1 cellular context compared by ENCODE assay signal in the genomic region with DNA sequence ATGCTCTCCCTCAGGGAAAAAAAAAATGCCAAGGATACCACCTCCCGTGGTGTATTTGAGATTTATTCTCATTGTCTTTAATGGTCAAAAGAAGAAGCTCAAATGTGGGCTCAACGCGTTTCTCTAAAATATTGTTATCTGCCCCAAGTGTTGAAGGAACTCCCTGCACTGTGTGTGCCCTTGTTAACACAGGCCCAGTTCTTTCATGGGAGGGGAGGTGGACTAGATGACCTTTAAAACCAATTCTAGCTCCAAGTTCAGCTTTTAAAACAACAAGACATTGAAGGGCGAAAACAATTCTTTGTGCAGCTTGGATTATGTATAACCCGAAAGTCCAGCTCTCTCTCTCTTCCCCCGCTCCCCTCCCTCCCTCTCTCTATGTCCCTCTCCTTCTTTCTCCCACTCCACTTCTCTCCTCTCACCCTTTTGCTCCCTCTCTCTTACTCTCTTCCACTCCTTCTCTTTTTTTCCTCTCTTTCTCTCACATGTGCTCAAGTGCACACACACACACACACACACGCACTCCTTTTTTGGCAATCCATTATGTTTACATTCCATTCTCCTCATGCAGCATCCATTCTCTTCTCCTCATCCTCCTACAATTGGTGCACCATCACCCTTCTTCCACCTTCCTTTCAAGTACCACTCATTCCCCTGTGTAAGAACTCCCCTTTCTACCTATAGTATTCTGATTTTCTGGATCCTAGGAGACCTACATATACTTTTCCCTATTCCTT.
TF ChIP-seq lines count a peak whose summit lies in the region.

No MANE protein-coding gene starts in this region.

TF ChIP-seq in K562, 482 proteins besides CTCF, POLR2A, EP300 and RAD21 (continues in another document):
- peak; percentile 26; the same call in 1 of the 2 replicates for TF ChIP-seq MCM3 (IDR thresholded peaks at IDR 0.05)
- TF ChIP-seq, protein P1, sequence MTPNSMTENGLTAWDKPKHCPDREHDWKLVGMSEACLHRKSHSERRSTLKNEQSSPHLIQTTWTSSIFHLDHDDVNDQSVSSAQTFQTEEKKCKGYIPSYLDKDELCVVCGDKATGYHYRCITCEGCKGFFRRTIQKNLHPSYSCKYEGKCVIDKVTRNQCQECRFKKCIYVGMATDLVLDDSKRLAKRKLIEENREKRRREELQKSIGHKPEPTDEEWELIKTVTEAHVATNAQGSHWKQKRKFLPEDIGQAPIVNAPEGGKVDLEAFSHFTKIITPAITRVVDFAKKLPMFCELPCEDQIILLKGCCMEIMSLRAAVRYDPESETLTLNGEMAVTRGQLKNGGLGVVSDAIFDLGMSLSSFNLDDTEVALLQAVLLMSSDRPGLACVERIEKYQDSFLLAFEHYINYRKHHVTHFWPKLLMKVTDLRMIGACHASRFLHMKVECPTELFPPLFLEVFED (CRISPR knock-in tag; conservative IDR thresholded peaks at IDR 0.05): 0 out of 2 replicates have a peak, but pooled peaks have one; percentile 26
- TF ChIP-seq, protein P2, sequence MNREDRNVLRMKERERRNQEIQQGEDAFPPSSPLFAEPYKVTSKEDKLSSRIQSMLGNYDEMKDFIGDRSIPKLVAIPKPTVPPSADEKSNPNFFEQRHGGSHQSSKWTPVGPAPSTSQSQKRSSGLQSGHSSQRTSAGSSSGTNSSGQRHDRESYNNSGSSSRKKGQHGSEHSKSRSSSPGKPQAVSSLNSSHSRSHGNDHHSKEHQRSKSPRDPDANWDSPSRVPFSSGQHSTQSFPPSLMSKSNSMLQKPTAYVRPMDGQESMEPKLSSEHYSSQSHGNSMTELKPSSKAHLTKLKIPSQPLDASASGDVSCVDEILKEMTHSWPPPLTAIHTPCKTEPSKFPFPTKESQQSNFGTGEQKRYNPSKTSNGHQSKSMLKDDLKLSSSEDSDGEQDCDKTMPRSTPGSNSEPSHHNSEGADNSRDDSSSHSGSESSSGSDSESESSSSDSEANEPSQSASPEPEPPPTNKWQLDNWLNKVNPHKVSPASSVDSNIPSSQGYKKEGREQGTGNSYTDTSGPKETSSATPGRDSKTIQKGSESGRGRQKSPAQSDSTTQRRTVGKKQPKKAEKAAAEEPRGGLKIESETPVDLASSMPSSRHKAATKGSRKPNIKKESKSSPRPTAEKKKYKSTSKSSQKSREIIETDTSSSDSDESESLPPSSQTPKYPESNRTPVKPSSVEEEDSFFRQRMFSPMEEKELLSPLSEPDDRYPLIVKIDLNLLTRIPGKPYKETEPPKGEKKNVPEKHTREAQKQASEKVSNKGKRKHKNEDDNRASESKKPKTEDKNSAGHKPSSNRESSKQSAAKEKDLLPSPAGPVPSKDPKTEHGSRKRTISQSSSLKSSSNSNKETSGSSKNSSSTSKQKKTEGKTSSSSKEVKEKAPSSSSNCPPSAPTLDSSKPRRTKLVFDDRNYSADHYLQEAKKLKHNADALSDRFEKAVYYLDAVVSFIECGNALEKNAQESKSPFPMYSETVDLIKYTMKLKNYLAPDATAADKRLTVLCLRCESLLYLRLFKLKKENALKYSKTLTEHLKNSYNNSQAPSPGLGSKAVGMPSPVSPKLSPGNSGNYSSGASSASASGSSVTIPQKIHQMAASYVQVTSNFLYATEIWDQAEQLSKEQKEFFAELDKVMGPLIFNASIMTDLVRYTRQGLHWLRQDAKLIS (CRISPR knock-in tag; IDR thresholded peaks at IDR 0.05): no peak
- TF ChIP-seq, protein P3, sequence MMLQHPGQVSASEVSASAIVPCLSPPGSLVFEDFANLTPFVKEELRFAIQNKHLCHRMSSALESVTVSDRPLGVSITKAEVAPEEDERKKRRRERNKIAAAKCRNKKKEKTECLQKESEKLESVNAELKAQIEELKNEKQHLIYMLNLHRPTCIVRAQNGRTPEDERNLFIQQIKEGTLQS (IDR thresholded peaks at IDR 0.05): no peak
- TF ChIP-seq, protein P3 (CRISPR knock-in tag; conservative IDR thresholded peaks at IDR 0.05): no peak
- TF ChIP-seq GABPA (tag; conservative IDR thresholded peaks at IDR 0.05; ENCODE audit: low read depth): no peak
- TF ChIP-seq ZNF644 (tag; IDR thresholded peaks at IDR 0.05; ENCODE audit: low read depth): no peak
- TF ChIP-seq, protein P4, sequence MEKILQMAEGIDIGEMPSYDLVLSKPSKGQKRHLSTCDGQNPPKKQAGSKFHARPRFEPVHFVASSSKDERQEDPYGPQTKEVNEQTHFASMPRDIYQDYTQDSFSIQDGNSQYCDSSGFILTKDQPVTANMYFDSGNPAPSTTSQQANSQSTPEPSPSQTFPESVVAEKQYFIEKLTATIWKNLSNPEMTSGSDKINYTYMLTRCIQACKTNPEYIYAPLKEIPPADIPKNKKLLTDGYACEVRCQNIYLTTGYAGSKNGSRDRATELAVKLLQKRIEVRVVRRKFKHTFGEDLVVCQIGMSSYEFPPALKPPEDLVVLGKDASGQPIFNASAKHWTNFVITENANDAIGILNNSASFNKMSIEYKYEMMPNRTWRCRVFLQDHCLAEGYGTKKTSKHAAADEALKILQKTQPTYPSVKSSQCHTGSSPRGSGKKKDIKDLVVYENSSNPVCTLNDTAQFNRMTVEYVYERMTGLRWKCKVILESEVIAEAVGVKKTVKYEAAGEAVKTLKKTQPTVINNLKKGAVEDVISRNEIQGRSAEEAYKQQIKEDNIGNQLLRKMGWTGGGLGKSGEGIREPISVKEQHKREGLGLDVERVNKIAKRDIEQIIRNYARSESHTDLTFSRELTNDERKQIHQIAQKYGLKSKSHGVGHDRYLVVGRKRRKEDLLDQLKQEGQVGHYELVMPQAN (IDR thresholded peaks at IDR 0.05; ENCODE audit: borderline replicate concordance): no peak
- TF ChIP-seq ZNF165 (CRISPR knock-in tag; IDR thresholded peaks at IDR 0.05; ENCODE audit: borderline replicate concordance): no peak
- TF ChIP-seq, protein P5, sequence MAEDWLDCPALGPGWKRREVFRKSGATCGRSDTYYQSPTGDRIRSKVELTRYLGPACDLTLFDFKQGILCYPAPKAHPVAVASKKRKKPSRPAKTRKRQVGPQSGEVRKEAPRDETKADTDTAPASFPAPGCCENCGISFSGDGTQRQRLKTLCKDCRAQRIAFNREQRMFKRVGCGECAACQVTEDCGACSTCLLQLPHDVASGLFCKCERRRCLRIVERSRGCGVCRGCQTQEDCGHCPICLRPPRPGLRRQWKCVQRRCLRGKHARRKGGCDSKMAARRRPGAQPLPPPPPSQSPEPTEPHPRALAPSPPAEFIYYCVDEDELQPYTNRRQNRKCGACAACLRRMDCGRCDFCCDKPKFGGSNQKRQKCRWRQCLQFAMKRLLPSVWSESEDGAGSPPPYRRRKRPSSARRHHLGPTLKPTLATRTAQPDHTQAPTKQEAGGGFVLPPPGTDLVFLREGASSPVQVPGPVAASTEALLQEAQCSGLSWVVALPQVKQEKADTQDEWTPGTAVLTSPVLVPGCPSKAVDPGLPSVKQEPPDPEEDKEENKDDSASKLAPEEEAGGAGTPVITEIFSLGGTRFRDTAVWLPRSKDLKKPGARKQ (CRISPR knock-in tag; IDR thresholded peaks at IDR 0.05): no peak
- TF ChIP-seq ETV1 (tag; conservative IDR thresholded peaks at IDR 0.05; ENCODE audit: low read depth): no peak
- no peak for TF ChIP-seq ZFPM2 (CRISPR knock-in tag; IDR thresholded peaks at IDR 0.05)
- TF ChIP-seq ZFP1 (CRISPR knock-in tag; IDR thresholded peaks at IDR 0.05): no peak
- no peak for TF ChIP-seq SIN3A (IDR thresholded peaks at IDR 0.05; ENCODE audit: borderline replicate concordance in 2 of 2, control insufficient read depth in 1 of 2, low read depth in 2 of 2, low read length in 2 of 2)
- TF ChIP-seq WHSC1 (IDR thresholded peaks at IDR 0.05; ENCODE audit: low read length): no peak
- no peak for TF ChIP-seq HNRNPK (IDR thresholded peaks at IDR 0.05; ENCODE audit: low read depth, low read length, poor library complexity, severe bottlenecking)
- TF ChIP-seq U2AF1 (optimal IDR thresholded peaks at IDR 0.05; ENCODE audit: low read depth, low read length): no peak
- no peak for TF ChIP-seq PHF21A (IDR thresholded peaks at IDR 0.05; ENCODE audit: borderline replicate concordance, low read depth)
- TF ChIP-seq ZNF311 (CRISPR knock-in tag; IDR thresholded peaks at IDR 0.05): no peak
- TF ChIP-seq BHLHE40 (IDR thresholded peaks at IDR 0.05; ENCODE audit: low read length): no peak
- 0 out of 4 replicates have a peak, but pooled peaks of 1 of the 2 experiments have one; percentile 59 for TF ChIP-seq SRF (CRISPR knock-in tag; IDR thresholded peaks at IDR 0.05)
- TF ChIP-seq, protein P6, sequence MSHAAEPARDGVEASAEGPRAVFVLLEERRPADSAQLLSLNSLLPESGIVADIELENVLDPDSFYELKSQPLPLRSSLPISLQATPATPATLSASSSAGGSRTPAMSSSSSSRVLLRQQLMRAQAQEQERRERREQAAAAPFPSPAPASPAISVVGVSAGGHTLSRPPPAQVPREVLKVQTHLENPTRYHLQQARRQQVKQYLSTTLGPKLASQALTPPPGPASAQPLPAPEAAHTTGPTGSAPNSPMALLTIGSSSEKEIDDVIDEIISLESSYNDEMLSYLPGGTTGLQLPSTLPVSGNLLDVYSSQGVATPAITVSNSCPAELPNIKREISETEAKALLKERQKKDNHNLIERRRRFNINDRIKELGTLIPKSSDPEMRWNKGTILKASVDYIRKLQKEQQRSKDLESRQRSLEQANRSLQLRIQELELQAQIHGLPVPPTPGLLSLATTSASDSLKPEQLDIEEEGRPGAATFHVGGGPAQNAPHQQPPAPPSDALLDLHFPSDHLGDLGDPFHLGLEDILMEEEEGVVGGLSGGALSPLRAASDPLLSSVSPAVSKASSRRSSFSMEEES (CRISPR knock-in tag; IDR thresholded peaks at IDR 0.05): no peak
- TF ChIP-seq SREBF1 (IDR thresholded peaks at IDR 0.05; ENCODE audit: borderline replicate concordance, low read depth, low read length): no peak
- TF ChIP-seq SMAD1 (IDR thresholded peaks at IDR 0.05; ENCODE audit: low read depth, low read length, partially characterized antibody): no peak
- no peak for TF ChIP-seq PTTG1 (tag; IDR thresholded peaks at IDR 0.05; ENCODE audit: low read depth)
- TF ChIP-seq, protein P7, sequence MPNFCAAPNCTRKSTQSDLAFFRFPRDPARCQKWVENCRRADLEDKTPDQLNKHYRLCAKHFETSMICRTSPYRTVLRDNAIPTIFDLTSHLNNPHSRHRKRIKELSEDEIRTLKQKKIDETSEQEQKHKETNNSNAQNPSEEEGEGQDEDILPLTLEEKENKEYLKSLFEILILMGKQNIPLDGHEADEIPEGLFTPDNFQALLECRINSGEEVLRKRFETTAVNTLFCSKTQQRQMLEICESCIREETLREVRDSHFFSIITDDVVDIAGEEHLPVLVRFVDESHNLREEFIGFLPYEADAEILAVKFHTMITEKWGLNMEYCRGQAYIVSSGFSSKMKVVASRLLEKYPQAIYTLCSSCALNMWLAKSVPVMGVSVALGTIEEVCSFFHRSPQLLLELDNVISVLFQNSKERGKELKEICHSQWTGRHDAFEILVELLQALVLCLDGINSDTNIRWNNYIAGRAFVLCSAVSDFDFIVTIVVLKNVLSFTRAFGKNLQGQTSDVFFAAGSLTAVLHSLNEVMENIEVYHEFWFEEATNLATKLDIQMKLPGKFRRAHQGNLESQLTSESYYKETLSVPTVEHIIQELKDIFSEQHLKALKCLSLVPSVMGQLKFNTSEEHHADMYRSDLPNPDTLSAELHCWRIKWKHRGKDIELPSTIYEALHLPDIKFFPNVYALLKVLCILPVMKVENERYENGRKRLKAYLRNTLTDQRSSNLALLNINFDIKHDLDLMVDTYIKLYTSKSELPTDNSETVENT (CRISPR knock-in tag; IDR thresholded peaks at IDR 0.05): no peak
- TF ChIP-seq SMARCB1 (IDR thresholded peaks at IDR 0.05; ENCODE audit: insufficient read length, low read depth): no peak
- TF ChIP-seq, protein P8, sequence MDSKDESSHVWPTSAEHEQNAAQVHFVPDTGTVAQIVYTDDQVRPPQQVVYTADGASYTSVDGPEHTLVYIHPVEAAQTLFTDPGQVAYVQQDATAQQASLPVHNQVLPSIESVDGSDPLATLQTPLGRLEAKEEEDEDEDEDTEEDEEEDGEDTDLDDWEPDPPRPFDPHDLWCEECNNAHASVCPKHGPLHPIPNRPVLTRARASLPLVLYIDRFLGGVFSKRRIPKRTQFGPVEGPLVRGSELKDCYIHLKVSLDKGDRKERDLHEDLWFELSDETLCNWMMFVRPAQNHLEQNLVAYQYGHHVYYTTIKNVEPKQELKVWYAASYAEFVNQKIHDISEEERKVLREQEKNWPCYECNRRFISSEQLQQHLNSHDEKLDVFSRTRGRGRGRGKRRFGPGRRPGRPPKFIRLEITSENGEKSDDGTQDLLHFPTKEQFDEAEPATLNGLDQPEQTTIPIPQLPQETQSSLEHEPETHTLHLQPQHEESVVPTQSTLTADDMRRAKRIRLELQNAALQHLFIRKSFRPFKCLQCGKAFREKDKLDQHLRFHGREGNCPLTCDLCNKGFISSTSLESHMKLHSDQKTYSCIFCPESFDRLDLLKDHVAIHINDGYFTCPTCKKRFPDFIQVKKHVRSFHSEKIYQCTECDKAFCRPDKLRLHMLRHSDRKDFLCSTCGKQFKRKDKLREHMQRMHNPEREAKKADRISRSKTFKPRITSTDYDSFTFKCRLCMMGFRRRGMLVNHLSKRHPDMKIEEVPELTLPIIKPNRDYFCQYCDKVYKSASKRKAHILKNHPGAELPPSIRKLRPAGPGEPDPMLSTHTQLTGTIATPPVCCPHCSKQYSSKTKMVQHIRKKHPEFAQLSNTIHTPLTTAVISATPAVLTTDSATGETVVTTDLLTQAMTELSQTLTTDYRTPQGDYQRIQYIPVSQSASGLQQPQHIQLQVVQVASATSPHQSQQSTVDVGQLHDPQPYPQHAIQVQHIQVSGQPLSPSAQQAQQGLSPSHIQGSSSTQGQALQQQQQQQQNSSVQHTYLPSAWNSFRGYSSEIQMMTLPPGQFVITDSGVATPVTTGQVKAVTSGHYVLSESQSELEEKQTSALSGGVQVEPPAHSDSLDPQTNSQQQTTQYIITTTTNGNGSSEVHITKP (IDR thresholded peaks at IDR 0.05; ENCODE audit: partially characterized antibody): no peak
- TF ChIP-seq, protein P9, sequence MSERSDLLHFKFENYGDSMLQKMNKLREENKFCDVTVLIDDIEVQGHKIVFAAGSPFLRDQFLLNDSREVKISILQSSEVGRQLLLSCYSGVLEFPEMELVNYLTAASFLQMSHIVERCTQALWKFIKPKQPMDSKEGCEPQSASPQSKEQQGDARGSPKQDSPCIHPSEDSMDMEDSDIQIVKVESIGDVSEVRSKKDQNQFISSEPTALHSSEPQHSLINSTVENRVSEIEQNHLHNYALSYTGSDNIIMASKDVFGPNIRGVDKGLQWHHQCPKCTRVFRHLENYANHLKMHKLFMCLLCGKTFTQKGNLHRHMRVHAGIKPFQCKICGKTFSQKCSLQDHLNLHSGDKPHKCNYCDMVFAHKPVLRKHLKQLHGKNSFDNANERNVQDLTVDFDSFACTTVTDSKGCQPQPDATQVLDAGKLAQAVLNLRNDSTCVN (CRISPR knock-in tag; IDR thresholded peaks at IDR 0.05): peak; percentile 87; the same call in 1 of the 2 replicates
- 0 out of 4 replicates have a peak, but pooled peaks of 1 of the 2 experiments have one; percentile 24 for TF ChIP-seq HDAC1 (IDR thresholded peaks at IDR 0.05)
- TF ChIP-seq OTX1 (CRISPR knock-in tag; IDR thresholded peaks at IDR 0.05): peak; percentile 64; the same call in 1 of the 2 replicates
- no peak for TF ChIP-seq ATF1 (CRISPR knock-in tag; IDR thresholded peaks at IDR 0.05)
- no peak for TF ChIP-seq ATF1 (tag; IDR thresholded peaks at IDR 0.05)
- peak; percentile 70; the same call in 1 of the 2 replicates for TF ChIP-seq ELF4 (CRISPR knock-in tag; IDR thresholded peaks at IDR 0.05)
- TF ChIP-seq, protein P10, sequence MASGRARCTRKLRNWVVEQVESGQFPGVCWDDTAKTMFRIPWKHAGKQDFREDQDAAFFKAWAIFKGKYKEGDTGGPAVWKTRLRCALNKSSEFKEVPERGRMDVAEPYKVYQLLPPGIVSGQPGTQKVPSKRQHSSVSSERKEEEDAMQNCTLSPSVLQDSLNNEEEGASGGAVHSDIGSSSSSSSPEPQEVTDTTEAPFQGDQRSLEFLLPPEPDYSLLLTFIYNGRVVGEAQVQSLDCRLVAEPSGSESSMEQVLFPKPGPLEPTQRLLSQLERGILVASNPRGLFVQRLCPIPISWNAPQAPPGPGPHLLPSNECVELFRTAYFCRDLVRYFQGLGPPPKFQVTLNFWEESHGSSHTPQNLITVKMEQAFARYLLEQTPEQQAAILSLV (tag; IDR thresholded peaks at IDR 0.05): no peak
